In the genomic region with DNA sequence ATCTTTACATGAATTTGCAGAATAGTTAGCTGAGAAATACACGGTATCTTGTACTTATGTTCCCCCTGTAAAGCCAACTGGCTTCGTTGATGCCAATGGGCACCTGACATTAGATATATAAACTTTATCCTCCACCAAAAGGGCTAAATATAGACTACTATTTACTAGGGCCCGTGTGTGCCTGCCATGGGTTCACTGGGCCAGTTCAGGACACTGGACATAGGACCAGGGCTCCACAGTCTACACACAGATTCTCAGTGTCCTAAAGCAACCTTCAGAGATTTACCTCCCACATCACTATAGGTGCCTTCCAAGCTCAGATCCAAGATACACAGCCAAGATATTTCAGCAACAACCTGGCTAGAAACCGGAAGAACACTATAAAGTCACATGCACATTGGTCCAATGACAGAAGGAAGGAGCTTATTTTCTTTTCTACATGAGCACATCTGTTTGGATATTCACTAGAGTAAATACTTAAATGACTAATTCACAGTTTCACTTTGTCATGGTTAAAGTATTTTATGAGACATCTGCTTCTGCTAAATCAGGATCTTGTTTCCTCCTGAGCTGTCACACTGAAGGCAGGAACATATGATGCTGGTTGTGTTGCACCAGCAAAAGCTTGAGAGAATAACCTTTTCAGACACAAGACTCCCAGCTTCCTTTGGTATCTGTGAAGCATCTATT, we compare ENCODE assay signal across 8 cellular contexts.
DNase-seq lines count a peak whose midpoint lies in the region; ATAC-seq and TF ChIP-seq lines count a peak whose summit lies in the region.
"Had no signal": no experiment of that assay in that cellular context is flagged by ENCODE, and none has a peak within 500 bp of the region (broad histone marks: within the 10 kb centered on the region; RNA-seq: fewer than 3 reads in every experiment).

No MANE protein-coding gene starts in this region.

- DNase-seq in RWPE1 (ENCODE audit: low spot score) (peak; percentile 45), gastrocnemius medialis (peak; percentile 40 to 45), spleen (no peak)
- no peak for DNase-seq in activated naive CD4-positive, alpha-beta T cell treated with anti-CD3 and anti-CD28 coated beads, Interleukin-2, amount 50 U/mL, for 16 hours
- DNase-seq in NK-92 treated with Interleukin-12 subunit alpha and Interleukin-12 subunit beta, amount 100 ng/mL, for 24 hours (lab: John Stamatoyannopoulos, UW): no peak

- H3K27me3 ChIP-seq in gastrocnemius medialis (no peaks in the 10 kb centered on the region), spleen (replicated peaks in 1 of 7) (peaks cover 0 to 21% (median 0%) of the 10 kb centered on the region in 7 donors)

- no peak overlapping the region for H3K27ac ChIP-seq in RWPE1
- peak overlapping the region; percentile 40 to 71 (median 67) for H3K27ac ChIP-seq in gastrocnemius medialis
- H3K27ac ChIP-seq in spleen: no peak overlapping the region
- H3K27ac ChIP-seq: SK-N-MC had no signal

- H3K4me1 ChIP-seq in gastrocnemius medialis: peaks cover 13 to 30% of the 10 kb centered on the region in 2 donors
- no peaks in the 10 kb centered on the region for H3K4me1 ChIP-seq in spleen

- WGBS in spleen, 5 donors: 75 to 83% (median 79%) methylated on average over 4 of the region's 4 CpGs

- H3K4me3 ChIP-seq in gastrocnemius medialis (no peak overlapping the region), spleen (no peak overlapping the region)
- H3K4me3 ChIP-seq: SK-N-MC had no signal

- POLR2A ChIA-PET in RWPE1 (lab: Yijun Ruan, JAX; ENCODE audit: low non-redundant PET): no interaction called here

- TF ChIP-seq CTCF in RWPE1 (conservative IDR thresholded peaks at IDR 0.05; ENCODE audit: low read depth) (no peak), gastrocnemius medialis (IDR thresholded peaks at IDR 0.05 in 4 of 5, conservative IDR thresholded peaks at IDR 0.05 in 1 of 5) (no peak), spleen (IDR thresholded peaks at IDR 0.05 in 8 of 11, conservative IDR thresholded peaks at IDR 0.05 in 3 of 11) (no peak)

- H3K36me3 ChIP-seq in gastrocnemius medialis (no peaks in the 10 kb centered on the region), spleen (no peaks in the 10 kb centered on the region)

- intact Hi-C loops in gastrocnemius medialis (cut with DNase I; ENCODE audit: low total_unique reads) (loop anchor here (5.0 kb wide), 1 partner anchor 88 kb away; no protein-coding TSS in a partner anchor), spleen (cut with DNase I; ENCODE audit: low total_unique reads) (no loop called here)

- ATAC-seq in GM18870 (IDR thresholded peaks at IDR 0.05; ENCODE audit: unreplicated experiment): peak; percentile 70
- peak; percentile 84 for ATAC-seq in HG02759 (IDR thresholded peaks at IDR 0.05; ENCODE audit: unreplicated experiment)
- peak; percentile 80 to 85 for ATAC-seq in gastrocnemius medialis

- no peak for TF ChIP-seq POLR2A in gastrocnemius medialis (IDR thresholded peaks at IDR 0.05)
- no peak for TF ChIP-seq POLR2A in spleen (IDR thresholded peaks at IDR 0.05)

- in situ Hi-C loops in gastrocnemius medialis (cut with MboI; ENCODE audit: low sequenced_read_pairs in 4 of 4): no loop called here

- CTCF ChIA-PET in RWPE1 (lab: Yijun Ruan, JAX): no interaction called here

- no peaks in the 10 kb centered on the region for H3K9me3 ChIP-seq in gastrocnemius medialis
- no peaks in the 10 kb centered on the region for H3K9me3 ChIP-seq in spleen

Comparison
In these comparisons a context has a peak if more than half of its experiments do, and no peak if none do; other contexts are left out.
1. DNase-seq: peak in RWPE1 (single experiment) and gastrocnemius medialis (2 of 2); none in activated naive CD4-positive, alpha-beta T cell treated with anti-CD3 and anti-CD28 coated beads, Interleukin-2, amount 50 U/mL, for 16 hours (single experiment), NK-92 treated with Interleukin-12 subunit alpha and Interleukin-12 subunit beta, amount 100 ng/mL, for 24 hours (single experiment) and spleen (single experiment).
2. H3K27ac ChIP-seq: peak in gastrocnemius medialis (4 of 4); none in RWPE1 (single experiment) and spleen (0 of 8).
3. Peak in every context shown above with its lines, with median percentiles within 50 percentile points of each other: ATAC-seq.